In the genomic region with DNA sequence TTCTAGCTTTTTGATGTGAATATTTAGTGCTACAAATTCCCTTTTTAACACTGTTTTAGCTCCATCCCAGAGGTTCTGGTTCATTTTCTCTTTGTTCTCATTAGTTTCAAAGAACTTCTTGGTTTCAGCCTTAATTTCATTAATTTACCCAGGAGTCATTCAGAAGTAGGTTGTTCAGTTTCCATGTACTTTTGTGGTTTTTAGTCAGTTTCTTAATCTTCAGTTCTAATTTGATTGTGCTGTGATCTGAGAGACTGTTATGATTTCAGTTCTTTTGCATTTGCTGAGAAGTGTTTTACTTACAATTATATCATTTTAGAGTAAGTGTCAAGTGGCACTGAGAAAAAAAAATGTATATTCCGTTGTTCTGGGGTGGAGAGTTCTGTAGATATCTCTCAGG, we compare ENCODE assay signal across 26 cellular contexts.
DNase-seq lines count a peak whose midpoint lies in the region; ATAC-seq and TF ChIP-seq lines count a peak whose summit lies in the region.
"Had no signal": no experiment of that assay in that cellular context is flagged by ENCODE, and none has a peak within 500 bp of the region (broad histone marks: within the 10 kb centered on the region; RNA-seq: fewer than 3 reads in every experiment).

No MANE protein-coding gene starts in this region.

- CTCF ChIA-PET in activated CD4-positive, alpha-beta T cell treated with anti-CD3 and anti-CD28 coated beads for 36 hours (lab: Charles Lee), result interaction anchor here (1.5 kb wide), 1 partner anchor 14 kb away, joined by 3 read pairs; no protein-coding TSS in a partner anchor

- H3K4me1 Mint-ChIP-seq in activated CD4-positive, alpha-beta T cell treated with anti-CD3 and anti-CD28 coated beads for 36 hours, result peaks cover 19% of the 10 kb centered on the region
- H3K4me1 Mint-ChIP-seq in stimulated activated naive CD8-positive, alpha-beta T cell treated with anti-CD3 and anti-CD28 coated beads, Interleukin-15, Interleukin-2, amounts not matched to agents 100 ng/mL and 50 ng/mL, for 24 hours (ENCODE audit: low read depth), result peaks cover 20% of the 10 kb centered on the region
- H3K4me1 Mint-ChIP-seq in activated naive CD8-positive, alpha-beta T cell treated with anti-CD3 and anti-CD28 coated beads for 36 hours, result peaks cover 25% of the 10 kb centered on the region
- H3K4me1 Mint-ChIP-seq in naive thymus-derived CD8-positive, alpha-beta T cell, result peaks cover 11 to 22% (median 16%) of the 10 kb centered on the region in 4 donors

- no peak overlapping the region for H3K4me3 Mint-ChIP-seq in activated CD4-positive, alpha-beta T cell treated with anti-CD3 and anti-CD28 coated beads for 36 hours
- H3K4me3 Mint-ChIP-seq in stimulated activated naive CD8-positive, alpha-beta T cell treated with anti-CD3 and anti-CD28 coated beads, Interleukin-15, Interleukin-2, amounts not matched to agents 100 ng/mL and 50 ng/mL, for 24 hours, result no peak overlapping the region
- H3K4me3 Mint-ChIP-seq in activated naive CD8-positive, alpha-beta T cell treated with anti-CD3 and anti-CD28 coated beads for 36 hours, result peak overlapping the region; percentile 6
- H3K4me3 Mint-ChIP-seq in naive thymus-derived CD8-positive, alpha-beta T cell, result no peak overlapping the region
- H3K4me3 Mint-ChIP-seq: HFFc6 had no signal

- no peak overlapping the region for H3K27ac ChIP-seq in lower lobe of right lung
- H3K27ac ChIP-seq: 22Rv1, SJSA1 had no signal

- no peak for TF ChIP-seq CTCF in BE2C (IDR thresholded peaks at IDR 0.05; ENCODE audit: low read depth, low read length)
- TF ChIP-seq CTCF in lower lobe of right lung (IDR thresholded peaks at IDR 0.05), result no peak

- no peaks in the 10 kb centered on the region for H3K27me3 Mint-ChIP-seq in activated CD4-positive, alpha-beta T cell treated with anti-CD3 and anti-CD28 coated beads for 36 hours
- H3K27me3 Mint-ChIP-seq in stimulated activated naive CD8-positive, alpha-beta T cell treated with anti-CD3 and anti-CD28 coated beads, Interleukin-15, Interleukin-2, amounts not matched to agents 100 ng/mL and 50 ng/mL, for 24 hours, result no peaks in the 10 kb centered on the region
- no peaks in the 10 kb centered on the region for H3K27me3 Mint-ChIP-seq in activated naive CD8-positive, alpha-beta T cell treated with anti-CD3 and anti-CD28 coated beads for 36 hours
- H3K27me3 Mint-ChIP-seq in naive thymus-derived CD8-positive, alpha-beta T cell, result no peaks in the 10 kb centered on the region

- peak; percentile 49 for ATAC-seq in activated CD4-positive, alpha-beta T cell treated with anti-CD3 and anti-CD28 coated beads for 36 hours
- ATAC-seq in stimulated activated naive CD8-positive, alpha-beta T cell treated with anti-CD3 and anti-CD28 coated beads, Interleukin-15, Interleukin-2, amounts not matched to agents 100 U/mL and 50 U/mL, for 24 hours, result no peak
- ATAC-seq in lower lobe of right lung, result no peak
- ATAC-seq in naive thymus-derived CD8-positive, alpha-beta T cell, result no peak

- H3K9me3 ChIP-seq in BE2C (no peaks in the 10 kb centered on the region), lower lobe of right lung (no peaks in the 10 kb centered on the region)
- H3K9me3 ChIP-seq: HAP-1, SJSA1 had no signal

- H3K4me3 ChIP-seq in BE2C (ENCODE audit: low read depth, low read length) (no peak overlapping the region), lower lobe of right lung (no peak overlapping the region)
- H3K4me3 ChIP-seq: HAP-1, SJSA1 had no signal

- H3K27me3 ChIP-seq in BE2C (no peaks in the 10 kb centered on the region), lower lobe of right lung (ENCODE audit: low read depth) (no peaks in the 10 kb centered on the region)

- H3K36me3 ChIP-seq in BE2C, result no peaks in the 10 kb centered on the region
- no peaks in the 10 kb centered on the region for H3K36me3 ChIP-seq in lower lobe of right lung
- H3K36me3 ChIP-seq: HAP-1, SJSA1 had no signal

- no peaks in the 10 kb centered on the region for H3K4me1 ChIP-seq in BE2C
- H3K4me1 ChIP-seq in lower lobe of right lung, result no peaks in the 10 kb centered on the region
- H3K4me1 ChIP-seq: HAP-1, SJSA1 had no signal

- H3K36me3 Mint-ChIP-seq in activated CD4-positive, alpha-beta T cell treated with anti-CD3 and anti-CD28 coated beads for 36 hours (ENCODE audit: low read depth), result no peaks in the 10 kb centered on the region
- H3K36me3 Mint-ChIP-seq in stimulated activated naive CD8-positive, alpha-beta T cell treated with anti-CD3 and anti-CD28 coated beads, Interleukin-15, Interleukin-2, amounts not matched to agents 100 ng/mL and 50 ng/mL, for 24 hours (ENCODE audit: low read depth), result no peaks in the 10 kb centered on the region
- H3K36me3 Mint-ChIP-seq in activated naive CD8-positive, alpha-beta T cell treated with anti-CD3 and anti-CD28 coated beads for 36 hours, result no peaks in the 10 kb centered on the region
- H3K36me3 Mint-ChIP-seq in naive thymus-derived CD8-positive, alpha-beta T cell, result peaks cover 0 to 9% (median 0%) of the 10 kb centered on the region in 3 donors

- POLR2A ChIA-PET in activated CD4-positive, alpha-beta T cell treated with anti-CD3 and anti-CD28 coated beads for 36 hours (lab: Charles Lee), result no interaction called here
- POLR2A ChIA-PET in naive thymus-derived CD8-positive, alpha-beta T cell (lab: Charles Lee), result no interaction called here

- H3K27ac Mint-ChIP-seq in activated CD4-positive, alpha-beta T cell treated with anti-CD3 and anti-CD28 coated beads for 36 hours, result no peak overlapping the region
- peak overlapping the region; percentile 2 for H3K27ac Mint-ChIP-seq in stimulated activated naive CD8-positive, alpha-beta T cell treated with anti-CD3 and anti-CD28 coated beads, Interleukin-15, Interleukin-2, amounts not matched to agents 100 ng/mL and 50 ng/mL, for 24 hours
- H3K27ac Mint-ChIP-seq in activated naive CD8-positive, alpha-beta T cell treated with anti-CD3 and anti-CD28 coated beads for 36 hours, result peak overlapping the region; percentile 68
- H3K27ac Mint-ChIP-seq in naive thymus-derived CD8-positive, alpha-beta T cell, result no peak overlapping the region
- H3K27ac Mint-ChIP-seq: HFFc6 had no signal

- H3K9me3 Mint-ChIP-seq in activated CD4-positive, alpha-beta T cell treated with anti-CD3 and anti-CD28 coated beads for 36 hours (ENCODE audit: low read depth), result no peaks in the 10 kb centered on the region
- peaks cover 4% of the 10 kb centered on the region for H3K9me3 Mint-ChIP-seq in stimulated activated naive CD8-positive, alpha-beta T cell treated with anti-CD3 and anti-CD28 coated beads, Interleukin-15, Interleukin-2, amounts not matched to agents 100 ng/mL and 50 ng/mL, for 24 hours
- peaks cover 21% of the 10 kb centered on the region for H3K9me3 Mint-ChIP-seq in activated naive CD8-positive, alpha-beta T cell treated with anti-CD3 and anti-CD28 coated beads for 36 hours
- peaks cover 0 to 10% (median 0%) of the 10 kb centered on the region in 9 donors for H3K9me3 Mint-ChIP-seq in naive thymus-derived CD8-positive, alpha-beta T cell

- no peak for DNase-seq in activated CD4-positive, alpha-beta T cell treated with anti-CD3 and anti-CD28 coated beads for 36 hours
- no peak for DNase-seq in activated CD4-positive, alpha-beta T cell treated with anti-CD3 and anti-CD28 coated beads for 1 hour
- no peak for DNase-seq in stimulated activated naive CD8-positive, alpha-beta T cell treated with anti-CD3 and anti-CD28 coated beads, Interleukin-15, Interleukin-2, amounts not matched to agents 100 U/mL and 50 U/mL, for 24 hours
- no peak for DNase-seq in activated naive CD8-positive, alpha-beta T cell treated with anti-CD3 and anti-CD28 coated beads for 36 hours
- DNase-seq in BE2C (no peak), lower lobe of right lung (no peak)
- DNase-seq in naive thymus-derived CD8-positive, alpha-beta T cell, result no peak
- DNase-seq: ACHN, Calu3, DND-41, GOT3, HFFc6, IMR-90, KG1, NCI-H1048, NCI-H1417, NCI-H1694, NCI-H2081, NCI-H2227 treated with DMSO at 0.1 percent for 48 hours, NCI-H526 treated with DMSO at 0.1 percent for 48 hours, Right ventricle myocardium superior, RPMI8226 had no signal

- intact Hi-C loops in activated CD4-positive, alpha-beta T cell treated with anti-CD3 and anti-CD28 coated beads for 36 hours (cut with DNase I, micrococcal nuclease), result loop anchor here in 1 of 2 experiments (5.0 kb wide), 1 partner anchor 95 kb away; no protein-coding TSS in a partner anchor
- intact Hi-C loops in lower lobe of right lung (cut with DNase I), result no loop called here

Comparison
In these comparisons a context has a peak if more than half of its experiments do, and no peak if none do; other contexts are left out.
1. H3K27ac Mint-ChIP-seq: peak in stimulated activated naive CD8-positive, alpha-beta T cell treated with anti-CD3 and anti-CD28 coated beads, Interleukin-15, Interleukin-2, amounts not matched to agents 100 ng/mL and 50 ng/mL, for 24 hours (single experiment) and activated naive CD8-positive, alpha-beta T cell treated with anti-CD3 and anti-CD28 coated beads for 36 hours (single experiment); none in activated CD4-positive, alpha-beta T cell treated with anti-CD3 and anti-CD28 coated beads for 36 hours (single experiment) and naive thymus-derived CD8-positive, alpha-beta T cell (0 of 10).